ENCODE assay signal across 8 cellular contexts in the genomic region with DNA sequence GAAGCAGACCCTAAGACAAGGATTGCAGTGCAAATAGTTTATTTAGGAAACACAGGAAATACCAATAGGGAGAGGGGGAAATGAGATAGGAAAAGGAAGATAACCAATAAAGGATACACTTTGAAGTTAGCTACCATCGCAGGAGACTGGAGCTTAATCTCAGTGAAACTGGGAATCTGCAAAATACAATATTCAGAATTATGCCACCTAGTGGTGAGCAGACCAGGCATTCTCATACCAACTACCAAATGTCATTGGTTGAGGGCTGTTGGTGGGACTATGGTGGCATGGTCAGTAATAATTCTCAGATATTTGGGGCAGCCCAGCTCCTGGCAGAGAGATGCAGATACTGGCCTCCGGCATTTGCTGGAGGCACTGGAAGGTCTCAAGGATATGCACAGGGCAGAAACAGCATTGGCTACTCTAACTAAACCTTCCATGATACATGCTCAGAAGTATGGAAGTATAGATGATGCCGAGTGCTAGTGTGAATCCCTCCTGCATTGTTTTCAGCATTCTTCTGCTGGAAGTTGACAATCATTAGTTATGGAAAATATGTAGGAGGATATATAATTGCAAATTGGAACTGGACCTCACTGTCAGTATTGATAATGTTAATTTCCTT. TPM values are rescaled to one million over a fixed set of nuclear protein-coding genes. Genes with fewer than 3 reads are reported as not detected.
A peak's percentile ranks its signal among the peaks of the same experiment; 100 is the strongest.
DNase-seq lines count a peak whose midpoint lies in the region; ATAC-seq and TF ChIP-seq lines count a peak whose summit lies in the region.

No MANE protein-coding gene starts in this region.

- no peak for ATAC-seq in omental fat pad (ENCODE audit: low FRiP score)
- no peak for ATAC-seq in GM18505 (IDR thresholded peaks at IDR 0.05; ENCODE audit: unreplicated experiment)
- no peak for ATAC-seq in GM18498 (IDR thresholded peaks at IDR 0.05; ENCODE audit: unreplicated experiment)

- TF ChIP-seq CTCF in breast epithelium (IDR thresholded peaks at IDR 0.05) (peak in 2 of 3 donors; percentile 29 to 41), omental fat pad (IDR thresholded peaks at IDR 0.05) (no peak)

- DNase-seq in 8988T (peak; percentile 32), DMS 273 treated with DMSO at 0.1 percent for 48 hours (lab: John Stamatoyannopoulos, UW) (peak; percentile 90), NCI-H2029 treated with DMSO at 0.1 percent for 48 hours (lab: John Stamatoyannopoulos, UW) (peak; percentile 85), breast epithelium (ENCODE audit: low spot score in 2 of 2) (no peak), medulla oblongata (ENCODE audit: extremely low spot score) (peak; percentile 60), omental fat pad (ENCODE audit: low spot score) (no peak)

- no peaks in the 10 kb centered on the region for H3K36me3 ChIP-seq in breast epithelium

- no peaks in the 10 kb centered on the region for H3K9me3 ChIP-seq in breast epithelium

- H3K4me3 ChIP-seq in breast epithelium: no peak overlapping the region

- H3K27ac ChIP-seq in breast epithelium: no peak overlapping the region

- no peaks in the 10 kb centered on the region for H3K4me1 ChIP-seq in breast epithelium

- TF ChIP-seq POLR2A in breast epithelium (IDR thresholded peaks at IDR 0.05) (no peak), GM18505 (IDR thresholded peaks at IDR 0.05; ENCODE audit: borderline replicate concordance, extremely low read depth, insufficient read depth, insufficient read length) (no peak)

- no peaks in the 10 kb centered on the region for H3K27me3 ChIP-seq in breast epithelium

- intact Hi-C loops in breast epithelium (cut with DNase I; ENCODE audit: low total_unique reads): no loop called here

RNA-seq across cellular contexts. Expression of gene ZFP69B, which starts 11.8 kb away (rescaled TPM):
- total RNA-seq in breast epithelium (1 to 10 TPM in 2 of 3 donors, under 1 TPM in 1; 0.96 to 2.6 (median 1.2) TPM), omental fat pad (1 to 10 TPM in 3 of 4 donors, under 1 TPM in 1; 0.56 to 1.9 (median 1.2) TPM)

RNA-seq across cellular contexts. Expression of gene ZFP69, which starts 38.6 kb away (rescaled TPM):
- total RNA-seq in breast epithelium (1 to 10 TPM; 2.2 to 4.8 (median 4.6) TPM), omental fat pad (1 to 10 TPM; 1.1 to 5.2 (median 2.6) TPM)

Comparison
In these comparisons a context has a peak if more than half of its experiments do, and no peak if none do; other contexts are left out.
1. DNase-seq: peak in 8988T (single experiment), DMS 273 treated with DMSO at 0.1 percent for 48 hours (single experiment), NCI-H2029 treated with DMSO at 0.1 percent for 48 hours (single experiment) and medulla oblongata (single experiment); none in breast epithelium (0 of 2) and omental fat pad (single experiment).
2. CTCF ChIP-seq: peak in breast epithelium (2 of 3); none in omental fat pad (0 of 3).